In the genomic region with DNA sequence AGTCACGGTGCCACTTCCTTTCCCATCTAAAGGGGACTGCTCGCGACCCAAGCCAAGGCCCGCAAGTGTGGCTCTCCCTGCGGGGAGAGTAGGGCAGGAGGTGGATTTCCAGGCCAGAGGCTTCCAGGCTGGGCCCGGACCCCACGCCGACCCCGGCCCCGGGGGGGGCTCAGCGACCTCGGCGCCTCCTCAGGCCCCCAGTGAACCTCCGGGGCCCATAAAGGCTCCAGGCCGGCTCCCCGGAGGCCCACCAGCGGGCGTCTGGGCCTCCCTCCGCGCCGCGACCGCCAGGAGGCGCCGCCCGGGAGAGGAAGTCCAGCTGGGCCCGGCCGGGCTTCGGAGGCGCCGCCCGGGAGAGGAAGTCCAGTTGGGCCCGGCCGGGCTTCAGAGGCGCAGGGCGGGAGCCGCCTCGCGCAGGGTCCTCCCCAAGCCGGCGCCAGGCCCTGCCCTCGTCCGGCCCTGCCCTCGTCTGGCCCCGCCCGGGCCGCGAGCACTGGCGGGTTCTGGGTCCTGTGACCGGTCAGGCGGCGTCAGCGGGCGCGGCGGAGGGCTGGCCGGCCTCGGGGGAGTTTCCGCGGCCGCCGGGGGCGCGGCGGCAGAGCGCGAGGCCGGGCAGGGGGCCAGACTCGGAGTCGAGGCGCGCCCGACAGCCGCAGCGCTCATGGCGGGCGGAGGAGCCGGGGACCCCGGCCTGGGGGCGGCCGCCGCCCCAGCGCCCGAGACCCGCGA, we compare ENCODE assay signal across 8 cellular contexts. TPM values are rescaled to one million over a fixed set of nuclear protein-coding genes. Genes with fewer than 3 reads are reported as not detected.
DNase-seq lines count a peak whose midpoint lies in the region; ATAC-seq and TF ChIP-seq lines count a peak whose summit lies in the region.

A gene (plus strand): TSS at position 623 of the 729 bp plus-strand sequence. CDS start 39 bp downstream, at position 662.

- ATAC-seq in GM19468 (IDR thresholded peaks at IDR 0.05; ENCODE audit: extremely low read depth, unreplicated experiment): peak; percentile 26
- peak; percentile 83 for ATAC-seq in T-helper 17 cell

- peak within 1 kb of the TSS; percentile 71 for H3K4me3 ChIP-seq in HL-60 (replicated peaks; ENCODE audit: insufficient read depth, low read length)

- peak within 1 kb of the TSS; percentile 94 for H3K27ac ChIP-seq in HL-60 (replicated peaks)
- H3K27ac ChIP-seq in layer of hippocampus (ENCODE audit: low read depth, low read length): peak within 1 kb of the TSS; percentile 79

- no peak for TF ChIP-seq CTCF in HL-60 (IDR thresholded peaks at IDR 0.05; ENCODE audit: insufficient read depth, low read length)

- H3K27me3 ChIP-seq in HL-60 (ENCODE audit: insufficient read depth, poor library complexity, severe bottlenecking) (no peaks in the 10 kb centered on the region), layer of hippocampus (ENCODE audit: control insufficient read depth, insufficient read depth, low read length) (no peaks in the 10 kb centered on the region)

- H3K27ac Mint-ChIP-seq in T-helper 17 cell: no peak within 1 kb of the TSS
- peak within 1 kb of the TSS; percentile 94 for H3K27ac Mint-ChIP-seq in dendritic cell treated with granulocyte-macrophage colony-stimulating factor and Interleukin-4, amounts not matched to agents 40 ng/mL and 50 ng/mL, for 4 days

- no peaks in the 10 kb centered on the region for H3K9me3 Mint-ChIP-seq in dendritic cell treated with granulocyte-macrophage colony-stimulating factor and Interleukin-4, amounts not matched to agents 40 ng/mL and 50 ng/mL, for 4 days

- intact Hi-C loops in dendritic cell treated with granulocyte-macrophage colony-stimulating factor and Interleukin-4, amounts not matched to agents 40 ng/mL and 50 ng/mL, for 4 days (cut with micrococcal nuclease): loop anchor here (1.0 to 5.0 kb wide), 3 partner anchors 157 to 251 kb away; no protein-coding TSS in a partner anchor

- no peaks in the 10 kb centered on the region for H3K9me3 ChIP-seq in T-helper 17 cell (ENCODE audit: control insufficient read depth, low read length, poor library complexity, severe bottlenecking)

- peaks cover 2% of the 10 kb centered on the region for H3K36me3 Mint-ChIP-seq in T-helper 17 cell (ENCODE audit: low read depth)
- peaks cover 24% of the 10 kb centered on the region for H3K36me3 Mint-ChIP-seq in dendritic cell treated with granulocyte-macrophage colony-stimulating factor and Interleukin-4, amounts not matched to agents 40 ng/mL and 50 ng/mL, for 4 days (ENCODE audit: low read depth)

- H3K4me1 Mint-ChIP-seq in T-helper 17 cell: peaks cover 5% of the 10 kb centered on the region
- peaks cover 30% of the 10 kb centered on the region for H3K4me1 Mint-ChIP-seq in dendritic cell treated with granulocyte-macrophage colony-stimulating factor and Interleukin-4, amounts not matched to agents 40 ng/mL and 50 ng/mL, for 4 days (ENCODE audit: low read depth)

- DNase-seq in D341Med (ENCODE audit: low spot score) (peak; percentile 46), HL-60 (ENCODE audit: low read depth in 1 of 2, low spot score in 1 of 2) (peak; percentile 61 to 84), T-helper 17 cell (no peak), smooth muscle cell of the brain vasculature (ENCODE audit: low read depth, low spot score) (peak; percentile 69), COR-L47 (lab: John Stamatoyannopoulos, UW) (no peak)

- peak within 1 kb of the TSS; percentile 87 for H3K4me3 Mint-ChIP-seq in T-helper 17 cell
- H3K4me3 Mint-ChIP-seq in dendritic cell treated with granulocyte-macrophage colony-stimulating factor and Interleukin-4, amounts not matched to agents 40 ng/mL and 50 ng/mL, for 4 days: peak within 1 kb of the TSS; percentile 95

- H3K27me3 Mint-ChIP-seq in T-helper 17 cell: peaks cover 47% of the 10 kb centered on the region
- no peaks in the 10 kb centered on the region for H3K27me3 Mint-ChIP-seq in dendritic cell treated with granulocyte-macrophage colony-stimulating factor and Interleukin-4, amounts not matched to agents 40 ng/mL and 50 ng/mL, for 4 days

RNA-seq across cellular contexts. Expression of the gene that starts here (rescaled TPM):
- 10 to 100 TPM in 1 of 2 donors, 1 to 10 TPM in 1; 2.1 to 22.5 TPM for total RNA-seq in T-helper 17 cell

Comparison
In these comparisons a context has a peak if more than half of its experiments do, and no peak if none do; other contexts are left out.
1. DNase-seq: peak in D341Med (single experiment), HL-60 (2 of 2) and smooth muscle cell of the brain vasculature (single experiment); none in T-helper 17 cell (0 of 3) and COR-L47 (single experiment).